In genomic region chr12:124451016-124451415, GRCh38 we compare ENCODE assay signal across 21 cellular contexts.
DNase-seq lines count a peak whose midpoint lies in the region; ATAC-seq, FAIRE-seq and TF ChIP-seq lines count a peak whose summit lies in the region.
"Had no signal": no experiment of that assay in that cellular context is flagged by ENCODE, and none has a peak within 500 bp of the region (broad histone marks: within the 10 kb centered on the region; RNA-seq: fewer than 3 reads in every experiment).

No MANE protein-coding gene starts in this region.

- peak overlapping the region; percentile 99 for H3K4me2 ChIP-seq in BLaER1

- CTCF ChIA-PET in RWPE1 (lab: Yijun Ruan, JAX) = interaction anchor here (0.6 kb wide), 1 partner anchor 246 kb away, joined by 4 read pairs; no protein-coding TSS in a partner anchor

- no peak overlapping the region for H3K4me3 Mint-ChIP-seq in memory B cell
- H3K4me3 Mint-ChIP-seq: type B pancreatic cell had no signal

- H3K9ac ChIP-seq in BLaER1 = no peak overlapping the region

- H3K27ac ChIP-seq in BLaER1 = no peak overlapping the region
- H3K27ac ChIP-seq in RWPE1 = peak overlapping the region; percentile 2; the same call in 1 of the 2 replicates
- H3K27ac ChIP-seq: 22Rv1, pancreas, right atrium auricular region, stomach had no signal

- H3K9me3 Mint-ChIP-seq in memory B cell = no peaks in the 10 kb centered on the region
- H3K9me3 Mint-ChIP-seq: naive B cell, type B pancreatic cell had no signal

- peaks cover 89% of the 10 kb centered on the region for H4K20me1 ChIP-seq in BLaER1

- POLR2A ChIA-PET in RWPE1 (lab: Yijun Ruan, JAX; ENCODE audit: low non-redundant PET) = no interaction called here

- no peaks in the 10 kb centered on the region for H3K27me3 Mint-ChIP-seq in memory B cell
- H3K27me3 Mint-ChIP-seq: naive B cell, type B pancreatic cell had no signal

- H3K36me3 Mint-ChIP-seq in memory B cell = peaks cover 10% of the 10 kb centered on the region

- no peak for TF ChIP-seq CTCF in RWPE1 (conservative IDR thresholded peaks at IDR 0.05; ENCODE audit: low read depth)

- no peaks in the 10 kb centered on the region for H3K9me3 ChIP-seq in BLaER1
- H3K9me3 ChIP-seq: adrenal gland, breast epithelium, Caco-2, pancreas, right atrium auricular region, stomach had no signal

- peaks cover 86% of the 10 kb centered on the region for H3K4me1 ChIP-seq in BLaER1
- H3K4me1 ChIP-seq: Caco-2 had no signal

- DNase-seq in NK-92 treated with Interleukin-12 subunit alpha and Interleukin-12 subunit beta, amount 100 ng/mL, for 24 hours (lab: John Stamatoyannopoulos, UW) = peak; percentile 66
- DNase-seq in NK-92 (lab: John Stamatoyannopoulos, UW; ENCODE audit: unreplicated experiment) = no peak
- DNase-seq in RWPE1 (ENCODE audit: low spot score) = no peak
- DNase-seq in memory B cell (ENCODE audit: low spot score in 2 of 2) = no peak
- no peak for DNase-seq in GM19239 (ENCODE audit: insufficient read length, low spot score)
- DNase-seq in DMS53 treated with DMSO at 0.1 percent for 48 hours (lab: John Stamatoyannopoulos, UW; ENCODE audit: unreplicated experiment) = no peak
- DNase-seq: adrenal gland; Caco-2; cortex of kidney; naive B cell; NCI-H524 treated with DMSO at 0.1 percent for 48 hours; stimulated activated CD4-positive, alpha-beta T cell treated with anti-CD3 and anti-CD28 coated beads, Interleukin-4, amount 100 ng/mL, for 24 hours; stomach had no signal

- no peak for FAIRE-seq in GM19239 (lab: Jason Lieb, UNC)
- FAIRE-seq: GM12891, pancreas had no signal

- peak overlapping the region; percentile 83 for H3K27ac Mint-ChIP-seq in memory B cell
- H3K27ac Mint-ChIP-seq: type B pancreatic cell had no signal

- no peaks in the 10 kb centered on the region for H3K27me3 ChIP-seq in BLaER1
- H3K27me3 ChIP-seq: adrenal gland, breast epithelium, pancreas, right atrium auricular region, stomach had no signal

- no peak for ATAC-seq in memory B cell (ENCODE audit: low read depth)
- ATAC-seq in HG02623 (IDR thresholded peaks at IDR 0.05; ENCODE audit: unreplicated experiment) = no peak
- ATAC-seq: pancreas had no signal

- H3K4me1 Mint-ChIP-seq in memory B cell = peaks cover 25% of the 10 kb centered on the region

- H3K36me3 ChIP-seq in BLaER1 = peaks cover 32% of the 10 kb centered on the region
- H3K36me3 ChIP-seq: breast epithelium had no signal

- H3K4me3 ChIP-seq in BLaER1 = no peak overlapping the region
- H3K4me3 ChIP-seq: adrenal gland, breast epithelium, pancreas, right atrium auricular region, stomach had no signal
